ENCODE assay signal across 13 cellular contexts in the genomic region with DNA sequence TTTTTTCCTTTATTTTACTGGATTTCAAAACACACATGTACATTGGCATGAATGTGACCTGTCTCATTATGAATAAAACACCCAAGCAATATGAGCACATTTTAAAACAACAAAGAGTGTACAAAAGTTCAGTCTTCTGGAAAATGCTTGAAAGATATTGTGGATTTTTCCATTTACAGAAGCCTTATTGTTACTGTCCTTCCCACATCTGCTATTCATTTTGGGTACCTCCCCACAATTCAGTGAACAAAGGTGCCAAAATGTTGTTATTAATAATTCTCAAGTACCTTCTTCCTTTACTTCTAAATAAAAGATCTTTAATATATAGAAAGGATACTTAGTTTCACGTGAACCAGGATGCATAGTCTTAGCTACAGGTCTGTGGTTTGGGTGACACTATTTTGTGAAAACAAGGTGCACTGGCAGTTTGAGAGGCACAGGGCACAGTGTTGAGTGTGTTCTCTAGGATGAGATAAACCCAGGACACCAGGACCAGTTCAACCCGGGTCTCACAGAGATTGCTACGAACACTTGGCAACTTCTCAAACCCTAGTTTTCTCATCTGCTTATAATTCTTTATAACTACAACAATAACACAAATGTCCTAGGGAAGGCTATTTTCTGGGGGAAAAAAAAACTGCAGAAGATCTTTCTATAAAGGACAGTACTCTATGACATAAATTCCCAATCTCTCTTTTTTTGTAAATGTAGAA.
A peak's percentile ranks its signal among the peaks of the same experiment; 100 is the strongest.
DNase-seq lines count a peak whose midpoint lies in the region; ATAC-seq, FAIRE-seq and TF ChIP-seq lines count a peak whose summit lies in the region.
"Had no signal": no experiment of that assay in that cellular context is flagged by ENCODE, and none has a peak within 500 bp of the region (broad histone marks: within the 10 kb centered on the region; RNA-seq: fewer than 3 reads in every experiment).

No MANE protein-coding gene starts in this region.

- TF ChIP-seq POLR2A in heart left ventricle (IDR thresholded peaks at IDR 0.05): no peak

- peaks cover 0 to 6% (median 0%) of the 10 kb centered on the region in 12 donors for H3K9me3 ChIP-seq in heart left ventricle

- peak; percentile 91 for ATAC-seq in Right ventricle myocardium inferior
- ATAC-seq in heart left ventricle: peak; percentile 63 to 92 (median 74)
- no peak for ATAC-seq in GM21526 (IDR thresholded peaks at IDR 0.05; ENCODE audit: low FRiP score, unreplicated experiment)
- no peak for ATAC-seq in GM18498 (IDR thresholded peaks at IDR 0.05; ENCODE audit: unreplicated experiment)
- no peak for ATAC-seq in HG02623 (IDR thresholded peaks at IDR 0.05; ENCODE audit: unreplicated experiment)
- ATAC-seq: activated T-helper 17 cell treated with anti-CD3 and anti-CD28 coated beads, Interleukin-2, amount 50 U/mL, for 72 hours had no signal

- WGBS in heart left ventricle, 4 donors: 34 to 44% (median 39%) methylated on average over 3 of the region's 3 CpGs

- no peak for DNase-seq in Right ventricle myocardium inferior (ENCODE audit: missing footprints)
- no peak for DNase-seq in cardiac septum (ENCODE audit: low spot score)
- peak; percentile 46 for DNase-seq in astrocyte of the spinal cord (ENCODE audit: low read depth, low spot score)
- DNase-seq in heart left ventricle: no peak
- peak; percentile 13 for DNase-seq in urothelium cell line (ENCODE audit: low spot score)
- DNase-seq: activated CD4-positive, alpha-beta T cell treated with anti-CD3 and anti-CD28 coated beads, Interleukin-2, amount 50 U/mL, for 48 hours; H9; NCI-H1092 had no signal

- no peaks in the 10 kb centered on the region for H3K36me3 ChIP-seq in heart left ventricle

- no peaks in the 10 kb centered on the region for H3K27me3 ChIP-seq in heart left ventricle

- intact Hi-C loops in Right ventricle myocardium inferior (cut with DNase I) (loop anchor here (5.0 kb wide), 1 partner anchor 86 kb away; no protein-coding TSS in a partner anchor), cardiac septum (cut with DNase I) (no loop called here), heart left ventricle (cut with DNase I) (no loop called here)

- peak overlapping the region in 1 of 12 donors; percentile 26 for H3K27ac ChIP-seq in heart left ventricle
- H3K27ac ChIP-seq: PC-9 had no signal

- no peak for FAIRE-seq in urothelium cell line (lab: Jason Lieb, UNC)

- peaks cover 0 to 15% (median 5%) of the 10 kb centered on the region in 12 donors for H3K4me1 ChIP-seq in heart left ventricle

- in situ Hi-C loops in astrocyte of the spinal cord (cut with HindIII; ENCODE audit: low sequenced_read_pairs): no loop called here

- TF ChIP-seq CTCF in astrocyte of the spinal cord (IDR thresholded peaks at IDR 0.05; ENCODE audit: low read depth, low read length) (no peak), heart left ventricle (IDR thresholded peaks at IDR 0.05) (no peak)

- no peak overlapping the region for H3K4me3 ChIP-seq in astrocyte of the spinal cord (ENCODE audit: low read depth, low read length)
- no peak overlapping the region for H3K4me3 ChIP-seq in heart left ventricle
- H3K4me3 ChIP-seq: PC-9 had no signal

Comparison
In these comparisons a context has a peak if more than half of its experiments do, and no peak if none do; other contexts are left out.
1. ATAC-seq: peak in Right ventricle myocardium inferior (single experiment) and heart left ventricle (4 of 4); none in GM21526 (single experiment), GM18498 (single experiment) and HG02623 (single experiment).
2. DNase-seq: peak in astrocyte of the spinal cord (single experiment) and urothelium cell line (single experiment); none in Right ventricle myocardium inferior (single experiment), cardiac septum (single experiment) and heart left ventricle (0 of 5).